In the genomic region with DNA sequence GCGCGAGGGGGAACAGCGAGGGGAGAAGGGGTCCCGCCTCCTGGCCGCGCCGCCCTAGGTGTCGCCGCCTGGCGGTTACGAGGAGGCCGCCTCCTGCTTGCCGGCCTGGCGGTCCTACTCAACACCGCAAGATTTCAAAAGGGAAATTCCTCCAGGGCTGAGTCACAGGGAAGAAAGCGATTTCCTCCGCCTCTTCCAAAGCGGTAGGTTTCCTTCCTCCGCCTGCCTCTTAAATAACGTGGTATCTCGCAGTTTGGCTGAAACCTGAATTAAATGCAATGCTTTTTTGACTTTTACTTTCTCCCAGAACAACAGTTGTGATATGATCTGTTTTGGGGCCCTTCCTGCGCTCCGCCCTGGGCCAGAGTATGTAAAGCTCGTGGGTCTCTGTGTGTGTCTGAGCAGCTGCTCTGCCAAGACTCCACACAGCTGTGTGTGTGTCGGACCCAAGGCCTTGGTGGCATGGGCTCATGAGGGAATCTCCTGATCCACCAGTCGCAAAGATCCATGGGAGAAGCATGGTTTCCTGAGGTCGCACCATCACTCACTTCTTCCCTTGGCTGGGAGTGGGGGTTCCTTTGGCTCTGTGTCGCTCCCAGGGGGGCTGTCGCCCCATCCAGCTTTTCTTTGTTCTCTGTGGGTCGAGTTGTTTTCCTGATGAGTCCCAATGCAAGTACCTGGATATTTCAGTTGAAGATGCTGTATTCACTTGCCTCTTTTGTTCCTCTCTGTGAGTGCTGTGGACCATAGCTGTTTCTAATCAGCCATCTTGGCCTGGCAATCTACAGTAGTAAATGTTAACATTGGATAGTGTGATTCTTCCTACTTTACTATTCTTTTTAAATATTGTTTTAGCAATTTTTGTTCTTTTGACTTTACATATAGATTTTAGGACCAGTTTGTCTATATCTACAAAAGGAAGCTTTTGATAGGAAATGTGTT, we compare ENCODE assay signal across 8 cellular contexts. TPM values are rescaled to one million over a fixed set of nuclear protein-coding genes. Genes with fewer than 3 reads are reported as not detected.
DNase-seq lines count a peak whose midpoint lies in the region; ATAC-seq, FAIRE-seq and TF ChIP-seq lines count a peak whose summit lies in the region.

No MANE protein-coding gene starts in this region.

- no peaks in the 10 kb centered on the region for H3K9me3 ChIP-seq in HUES48 (ENCODE audit: control insufficient read depth, insufficient read depth, low read length)
- H3K9me3 ChIP-seq in kidney (ENCODE audit: control insufficient read depth in 1 of 2, low read length in 2 of 2): no peaks in the 10 kb centered on the region

- TF ChIP-seq CTCF in GM12865 (IDR thresholded peaks at IDR 0.05; ENCODE audit: insufficient read depth, low read depth, low read length, missing control alignments) (peak; percentile 74), kidney (IDR thresholded peaks at IDR 0.05; ENCODE audit: borderline replicate concordance, extremely low read depth, insufficient read depth) (peak; percentile 57)

- ATAC-seq in GM18858 (IDR thresholded peaks at IDR 0.05; ENCODE audit: unreplicated experiment): no peak

- H3K4me3 ChIP-seq in GM12865 (ENCODE audit: low read depth, low read length) (peak overlapping the region; percentile 22), HUES48 (ENCODE audit: low read depth, low read length) (peak overlapping the region; percentile 62), kidney (ENCODE audit: low read length in 2 of 2) (peak overlapping the region; percentile 51 to 73)

- H3K36me3 ChIP-seq in HUES48 (ENCODE audit: control insufficient read depth, insufficient read depth, low read length) (no peaks in the 10 kb centered on the region), kidney (ENCODE audit: control insufficient read depth in 1 of 2, insufficient read depth in 2 of 2, low read length in 2 of 2) (no peaks in the 10 kb centered on the region)

- H3K9ac ChIP-seq in HUES48 (ENCODE audit: low read depth, low read length) (peak overlapping the region; percentile 83), kidney (ENCODE audit: low read length in 2 of 2) (peak overlapping the region in 1 of 2 donors; percentile 55)

- intact Hi-C loops in kidney (cut with DNase I): no loop called here

- peak; percentile 79 for DNase-seq in GM12865 (ENCODE audit: low read depth)
- peak; percentile 54 for DNase-seq in activated CD4-positive, CD25-positive, alpha-beta regulatory T cell treated with anti-CD3 and anti-CD28 coated beads, Interleukin-2, amount 50 U/mL, for 72 hours
- peak; percentile 21 for DNase-seq in cerebellum (ENCODE audit: low spot score)
- peak; percentile 86 for DNase-seq in kidney
- DNase-seq in stimulated activated CD4-positive, alpha-beta T cell treated with anti-CD3 and anti-CD28 coated beads, Interleukin-15, amount 100 ng/mL, for 24 hours: peak; percentile 78
- no peak for DNase-seq in NCI-H510A treated with DMSO at 0.1 percent for 48 hours (lab: John Stamatoyannopoulos, UW)

- H3K27me3 ChIP-seq in HUES48 (ENCODE audit: control insufficient read depth, insufficient read depth, low read length): no peaks in the 10 kb centered on the region

- no peak for FAIRE-seq in kidney (lab: Jason Lieb, UNC)

- H3K4me1 ChIP-seq in HUES48 (ENCODE audit: control insufficient read depth, insufficient read depth, low read length): peaks cover 13% of the 10 kb centered on the region
- H3K4me1 ChIP-seq in kidney (ENCODE audit: control insufficient read depth in 1 of 2, insufficient read depth in 1 of 2, low read depth in 1 of 2, low read length in 2 of 2): peaks cover 0 to 3% of the 10 kb centered on the region in 2 donors

- H3K27ac ChIP-seq in HUES48 (ENCODE audit: low read depth, low read length) (peak overlapping the region; percentile 93), kidney (ENCODE audit: low read depth in 2 of 2, low read length in 2 of 2) (peak overlapping the region; percentile 78 to 89)

RNA-seq across cellular contexts. Expression of gene NOTCH4, which starts 31.6 kb away (rescaled TPM):
- 6.9 TPM for total RNA-seq in cerebellum
- 30.5 TPM for total RNA-seq in kidney
- 22.5 TPM for polyA plus RNA-seq in kidney (ENCODE audit: insufficient read depth, low read depth, low replicate concordance)
